Comparison of ENCODE assay signal across 1 cellular context in the genomic region with DNA sequence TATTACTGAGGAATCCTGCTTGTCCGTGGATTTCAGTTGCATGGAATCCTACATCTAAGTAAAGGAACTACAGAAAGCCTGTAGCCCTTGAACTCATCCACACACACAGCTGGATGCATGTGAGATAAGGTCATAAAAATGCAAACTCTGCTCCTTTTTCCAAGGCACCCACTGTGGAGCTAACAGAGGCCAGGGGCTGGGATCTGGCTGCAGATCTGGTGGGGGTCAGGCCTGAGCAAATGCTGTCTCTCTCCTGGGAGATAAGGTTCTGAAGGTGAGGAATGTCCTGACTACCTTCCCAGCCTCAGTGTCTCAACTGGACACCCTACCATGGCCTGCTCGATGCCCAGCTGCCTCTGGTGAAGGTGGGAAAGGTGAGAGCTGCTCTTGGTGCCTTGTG.
TF ChIP-seq lines count a peak whose summit lies in the region.

No MANE protein-coding gene starts in this region.

TF ChIP-seq in H1, 55 proteins besides CTCF, POLR2A, EP300 and RAD21:
- TF ChIP-seq CTBP2 (IDR thresholded peaks at IDR 0.05; ENCODE audit: borderline replicate concordance, insufficient read depth, insufficient read length, low read length) (no peak), NRF1 (IDR thresholded peaks at IDR 0.05; ENCODE audit: low read depth, low read length) (no peak), HDAC2 (IDR thresholded peaks at IDR 0.05; ENCODE audit: borderline replicate concordance in 1 of 2, low read depth in 2 of 2, low read length in 2 of 2) (no peak), BCL11A (IDR thresholded peaks at IDR 0.05; ENCODE audit: low read depth in 2 of 2, low read length in 2 of 2) (no peak), SAP30 (IDR thresholded peaks at IDR 0.05; ENCODE audit: insufficient read depth, insufficient replicate concordance, low read length) (no peak), BACH1 (IDR thresholded peaks at IDR 0.05; ENCODE audit: low read length) (no peak), BRCA1 (IDR thresholded peaks at IDR 0.05; ENCODE audit: low read depth, low read length) (no peak), GABPA (IDR thresholded peaks at IDR 0.05; ENCODE audit: borderline replicate concordance, insufficient read depth, low read length) (no peak), POLR2AphosphoS5 (IDR thresholded peaks at IDR 0.05; ENCODE audit: low read depth, low read length) (no peak), CREB1 (IDR thresholded peaks at IDR 0.05) (no peak), SIN3A (conservative IDR thresholded peaks at IDR 0.05 in 1 of 2, IDR thresholded peaks at IDR 0.05 in 1 of 2; ENCODE audit: low read depth in 1 of 2, low read length in 2 of 2) (no peak), TCF12 (IDR thresholded peaks at IDR 0.05; ENCODE audit: low read depth, low read length) (no peak), RFX5 (IDR thresholded peaks at IDR 0.05; ENCODE audit: borderline replicate concordance, low read depth, low read length) (no peak), TAF7 (optimal IDR thresholded peaks at IDR 0.05; ENCODE audit: borderline replicate concordance, low read depth, low read length) (no peak)
- TF ChIP-seq, protein P1, sequence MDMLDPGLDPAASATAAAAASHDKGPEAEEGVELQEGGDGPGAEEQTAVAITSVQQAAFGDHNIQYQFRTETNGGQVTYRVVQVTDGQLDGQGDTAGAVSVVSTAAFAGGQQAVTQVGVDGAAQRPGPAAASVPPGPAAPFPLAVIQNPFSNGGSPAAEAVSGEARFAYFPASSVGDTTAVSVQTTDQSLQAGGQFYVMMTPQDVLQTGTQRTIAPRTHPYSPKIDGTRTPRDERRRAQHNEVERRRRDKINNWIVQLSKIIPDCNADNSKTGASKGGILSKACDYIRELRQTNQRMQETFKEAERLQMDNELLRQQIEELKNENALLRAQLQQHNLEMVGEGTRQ (IDR thresholded peaks at IDR 0.05; ENCODE audit: low read length) = no peak
